In the genomic region with DNA sequence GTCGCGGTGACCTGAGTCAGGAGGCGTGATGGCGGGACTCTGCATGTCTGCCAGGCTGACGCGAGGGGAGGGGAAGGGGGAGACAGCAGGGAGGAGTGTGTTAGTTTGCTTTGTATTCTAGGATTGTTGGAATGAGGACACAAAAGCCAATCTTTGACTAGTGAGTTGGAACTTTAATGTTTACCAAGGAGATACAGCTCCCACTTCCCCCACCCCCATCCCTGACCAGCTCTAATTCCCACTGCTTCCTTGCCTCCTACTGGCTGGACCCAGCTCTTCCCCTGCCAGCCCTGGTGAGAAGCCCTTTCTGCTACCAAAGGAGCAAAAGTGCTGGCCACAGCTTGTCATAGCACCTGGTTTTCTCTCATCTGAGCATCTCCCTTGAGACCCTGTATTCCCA, we compare ENCODE assay signal across 16 cellular contexts.
"Had no signal": no experiment of that assay in that cellular context is flagged by ENCODE, and none has a peak within 500 bp of the region (broad histone marks: within the 10 kb centered on the region; RNA-seq: fewer than 3 reads in every experiment).

No MANE protein-coding gene starts in this region.

- H3K36me3 ChIP-seq: breast epithelium, heart right ventricle, prostate gland, right lobe of liver, spleen, transverse colon had no signal

- H3K4me3 ChIP-seq: breast epithelium, heart right ventricle, prostate gland, right lobe of liver, spleen, transverse colon had no signal

- H3K27ac ChIP-seq: breast epithelium, heart right ventricle, prostate gland, right lobe of liver, spleen, transverse colon had no signal

- H3K4me1 ChIP-seq: breast epithelium, prostate gland, right lobe of liver had no signal

- H3K9me3 ChIP-seq: breast epithelium, heart right ventricle, prostate gland, right lobe of liver, spleen, transverse colon had no signal

- DNase-seq: activated CD4-positive, alpha-beta memory T cell treated with anti-CD3 and anti-CD28 coated beads for 36 hours; activated gamma-delta T cell; activated naive CD8-positive, alpha-beta T cell treated with anti-CD3 and anti-CD28 coated beads, Interleukin-2, amount 10 ng/mL, durations not matched to agents 7 days and 5 days; activated T-cell treated with anti-CD3 and anti-CD28 coated beads, Interleukin-2, amount 50 U/mL, for 4 hours; aorta; heart right ventricle; kidney; naive thymus-derived CD4-positive, alpha-beta T cell; occipital lobe; right lobe of liver; spleen; stimulated activated CD4-positive, alpha-beta T cell treated with anti-CD3 and anti-CD28 coated beads, Interleukin-2, amount 100 ng/mL, for 24 hours; stimulated activated naive CD4-positive, alpha-beta T cell; transverse colon had no signal

- H3K27me3 ChIP-seq: right lobe of liver had no signal
